In the genomic region with DNA sequence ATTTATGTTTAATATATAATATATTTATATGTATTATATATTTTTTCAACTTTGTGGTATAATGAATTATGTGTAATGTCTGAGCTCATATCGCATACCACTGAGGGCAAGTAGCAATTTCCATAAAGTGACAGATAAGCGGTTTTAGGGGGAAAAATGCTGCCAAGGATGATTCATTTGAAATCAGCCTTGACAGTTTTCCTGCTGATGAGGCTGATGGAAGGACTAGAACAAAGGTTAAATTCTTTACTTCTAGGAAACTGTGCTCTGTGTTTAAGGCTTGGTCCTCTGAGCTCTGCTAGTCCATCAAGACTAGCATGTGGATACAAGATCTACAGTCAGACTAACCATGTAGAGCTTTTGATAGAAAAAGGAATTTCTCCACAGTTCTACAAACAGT, we compare ENCODE assay signal across 1 cellular context.
TF ChIP-seq lines count a peak whose summit lies in the region.

No MANE protein-coding gene starts in this region.

TF ChIP-seq in SK-N-SH, 30 proteins besides CTCF, POLR2A, EP300 and RAD21 (continued from another document):
- TF ChIP-seq, protein P1, sequence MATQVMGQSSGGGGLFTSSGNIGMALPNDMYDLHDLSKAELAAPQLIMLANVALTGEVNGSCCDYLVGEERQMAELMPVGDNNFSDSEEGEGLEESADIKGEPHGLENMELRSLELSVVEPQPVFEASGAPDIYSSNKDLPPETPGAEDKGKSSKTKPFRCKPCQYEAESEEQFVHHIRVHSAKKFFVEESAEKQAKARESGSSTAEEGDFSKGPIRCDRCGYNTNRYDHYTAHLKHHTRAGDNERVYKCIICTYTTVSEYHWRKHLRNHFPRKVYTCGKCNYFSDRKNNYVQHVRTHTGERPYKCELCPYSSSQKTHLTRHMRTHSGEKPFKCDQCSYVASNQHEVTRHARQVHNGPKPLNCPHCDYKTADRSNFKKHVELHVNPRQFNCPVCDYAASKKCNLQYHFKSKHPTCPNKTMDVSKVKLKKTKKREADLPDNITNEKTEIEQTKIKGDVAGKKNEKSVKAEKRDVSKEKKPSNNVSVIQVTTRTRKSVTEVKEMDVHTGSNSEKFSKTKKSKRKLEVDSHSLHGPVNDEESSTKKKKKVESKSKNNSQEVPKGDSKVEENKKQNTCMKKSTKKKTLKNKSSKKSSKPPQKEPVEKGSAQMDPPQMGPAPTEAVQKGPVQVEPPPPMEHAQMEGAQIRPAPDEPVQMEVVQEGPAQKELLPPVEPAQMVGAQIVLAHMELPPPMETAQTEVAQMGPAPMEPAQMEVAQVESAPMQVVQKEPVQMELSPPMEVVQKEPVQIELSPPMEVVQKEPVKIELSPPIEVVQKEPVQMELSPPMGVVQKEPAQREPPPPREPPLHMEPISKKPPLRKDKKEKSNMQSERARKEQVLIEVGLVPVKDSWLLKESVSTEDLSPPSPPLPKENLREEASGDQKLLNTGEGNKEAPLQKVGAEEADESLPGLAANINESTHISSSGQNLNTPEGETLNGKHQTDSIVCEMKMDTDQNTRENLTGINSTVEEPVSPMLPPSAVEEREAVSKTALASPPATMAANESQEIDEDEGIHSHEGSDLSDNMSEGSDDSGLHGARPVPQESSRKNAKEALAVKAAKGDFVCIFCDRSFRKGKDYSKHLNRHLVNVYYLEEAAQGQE (IDR thresholded peaks at IDR 0.05; ENCODE audit: low read depth, low read length): no peak
- no peak for TF ChIP-seq GABPA (IDR thresholded peaks at IDR 0.05; ENCODE audit: low read depth)
- TF ChIP-seq GATA2 (CRISPR knock-in tag; IDR thresholded peaks at IDR 0.05): no peak
- TF ChIP-seq FOXM1 (IDR thresholded peaks at IDR 0.05; ENCODE audit: low read depth): no peak
- TF ChIP-seq JUND (IDR thresholded peaks at IDR 0.05): peak; percentile 10; the same call in 1 of the 2 replicates
- TF ChIP-seq RFX5 (IDR thresholded peaks at IDR 0.05; ENCODE audit: low read length): no peak
- TF ChIP-seq, protein P2, sequence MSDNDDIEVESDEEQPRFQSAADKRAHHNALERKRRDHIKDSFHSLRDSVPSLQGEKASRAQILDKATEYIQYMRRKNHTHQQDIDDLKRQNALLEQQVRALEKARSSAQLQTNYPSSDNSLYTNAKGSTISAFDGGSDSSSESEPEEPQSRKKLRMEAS (IDR thresholded peaks at IDR 0.05; ENCODE audit: low read depth): no peak
- TF ChIP-seq, protein P3, sequence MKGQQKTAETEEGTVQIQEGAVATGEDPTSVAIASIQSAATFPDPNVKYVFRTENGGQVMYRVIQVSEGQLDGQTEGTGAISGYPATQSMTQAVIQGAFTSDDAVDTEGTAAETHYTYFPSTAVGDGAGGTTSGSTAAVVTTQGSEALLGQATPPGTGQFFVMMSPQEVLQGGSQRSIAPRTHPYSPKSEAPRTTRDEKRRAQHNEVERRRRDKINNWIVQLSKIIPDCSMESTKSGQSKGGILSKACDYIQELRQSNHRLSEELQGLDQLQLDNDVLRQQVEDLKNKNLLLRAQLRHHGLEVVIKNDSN (IDR thresholded peaks at IDR 0.05; ENCODE audit: borderline replicate concordance, low read depth): no peak
- TF ChIP-seq CHD2 (IDR thresholded peaks at IDR 0.05; ENCODE audit: low read length, partially characterized antibody): no peak
- TF ChIP-seq, protein P4, sequence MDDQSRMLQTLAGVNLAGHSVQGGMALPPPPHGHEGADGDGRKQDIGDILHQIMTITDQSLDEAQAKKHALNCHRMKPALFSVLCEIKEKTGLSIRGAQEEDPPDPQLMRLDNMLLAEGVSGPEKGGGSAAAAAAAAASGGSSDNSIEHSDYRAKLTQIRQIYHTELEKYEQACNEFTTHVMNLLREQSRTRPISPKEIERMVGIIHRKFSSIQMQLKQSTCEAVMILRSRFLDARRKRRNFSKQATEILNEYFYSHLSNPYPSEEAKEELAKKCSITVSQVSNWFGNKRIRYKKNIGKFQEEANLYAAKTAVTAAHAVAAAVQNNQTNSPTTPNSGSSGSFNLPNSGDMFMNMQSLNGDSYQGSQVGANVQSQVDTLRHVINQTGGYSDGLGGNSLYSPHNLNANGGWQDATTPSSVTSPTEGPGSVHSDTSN (IDR thresholded peaks at IDR 0.05): peak; percentile 72
- no peak for TF ChIP-seq SMC3 (IDR thresholded peaks at IDR 0.05; ENCODE audit: low read depth, low read length)
- TF ChIP-seq FOXJ3 (CRISPR knock-in tag; IDR thresholded peaks at IDR 0.05): no peak
- TF ChIP-seq TAF1 (IDR thresholded peaks at IDR 0.05; ENCODE audit: borderline replicate concordance, low read depth, low read length): no peak
- TF ChIP-seq EZH2phosphoT487 (IDR thresholded peaks at IDR 0.05; ENCODE audit: borderline replicate concordance, low read depth): no peak
- no peak for TF ChIP-seq RXRA (IDR thresholded peaks at IDR 0.05; ENCODE audit: borderline replicate concordance, low read depth)
